In the genomic region with DNA sequence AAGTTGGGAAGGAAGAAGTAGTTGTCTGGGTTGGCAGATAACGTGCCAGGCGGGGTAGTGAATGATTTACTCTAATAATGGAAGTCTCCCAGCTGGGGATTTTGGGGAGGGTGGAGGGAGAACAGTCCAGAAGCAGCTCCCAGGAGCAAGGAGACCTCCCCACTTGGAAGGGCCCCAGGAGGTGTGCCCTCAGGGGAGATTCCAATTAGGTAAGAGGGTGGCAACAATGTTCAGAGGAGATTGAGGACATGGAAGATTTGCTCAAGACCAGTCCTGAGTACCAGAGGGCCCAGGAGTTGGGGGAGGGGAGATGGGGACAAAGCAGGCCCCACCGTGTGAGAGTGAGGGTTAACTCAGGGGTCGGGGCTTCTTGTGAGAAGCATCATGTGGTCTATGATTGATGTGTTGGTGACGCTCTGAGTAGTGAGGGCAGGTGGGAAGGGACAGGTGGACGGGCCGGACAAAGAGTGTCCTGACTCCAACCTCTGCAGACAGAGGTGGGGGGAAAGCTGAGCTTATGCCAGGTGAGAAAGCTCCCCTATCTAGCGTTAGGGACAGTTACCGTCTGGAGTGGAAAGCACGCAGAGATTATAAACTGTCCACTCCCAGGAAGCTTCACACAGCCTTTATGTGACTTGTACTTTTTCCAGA, we compare ENCODE assay signal across 14 cellular contexts. TPM values are rescaled to one million over a fixed set of nuclear protein-coding genes. Genes with fewer than 3 reads are reported as not detected.
DNase-seq lines count a peak whose midpoint lies in the region; ATAC-seq, FAIRE-seq and TF ChIP-seq lines count a peak whose summit lies in the region.
"Had no signal": no experiment of that assay in that cellular context is flagged by ENCODE, and none has a peak within 500 bp of the region (broad histone marks: within the 10 kb centered on the region; RNA-seq: fewer than 3 reads in every experiment).

No MANE protein-coding gene starts in this region.

- peak overlapping the region; percentile 23; the same call in 1 of the 2 replicates for H3K4me2 ChIP-seq in K562 (ENCODE audit: insufficient read depth, low read length)

- H3K79me2 ChIP-seq in K562 (ENCODE audit: control insufficient read depth, insufficient read depth, low read length), result no peaks in the 10 kb centered on the region

- intact Hi-C loops in K562 (cut with micrococcal nuclease), result no loop called here
- intact Hi-C loops in lower lobe of right lung (cut with DNase I), result no loop called here
- intact Hi-C loops in thyroid gland (cut with DNase I), result no loop called here
- intact Hi-C loops in head of caudate nucleus (cut with DNase I), result no loop called here

- TF ChIP-seq EP300 in K562 (IDR thresholded peaks at IDR 0.05; ENCODE audit: low read length), result no peak

- no peaks in the 10 kb centered on the region for H3K27me3 ChIP-seq in K562 (ENCODE audit: control insufficient read depth in 2 of 2, insufficient read depth in 2 of 2, low read length in 2 of 2)
- H3K27me3 ChIP-seq in lower lobe of right lung (ENCODE audit: low read depth), result no peaks in the 10 kb centered on the region
- no peaks in the 10 kb centered on the region for H3K27me3 ChIP-seq in thyroid gland
- H3K27me3 ChIP-seq: SJCRH30 had no signal

- POLR2A ChIA-PET in K562 (lab: Yijun Ruan, JAX), result interaction anchor here (0.7 to 1.7 kb wide), 7 partner anchors 9 to 63 kb away, joined by 3 to 4 read pairs (median 3); partner anchors contain the start of gene C19orf33

- TF ChIP-seq RAD21 in K562 (CRISPR knock-in tag; conservative IDR thresholded peaks at IDR 0.05 in 1 of 2, IDR thresholded peaks at IDR 0.05 in 1 of 2), result no peak

- CTCF ChIA-PET in K562 (lab: Yijun Ruan, JAX; ENCODE audit: low intra/inter-chr PET ratio), result no interaction called here

- peaks cover 47 to 62% of the 10 kb centered on the region in 2 experiments for H3K4me1 ChIP-seq in K562 (replicated peaks in 1 of 2; ENCODE audit: control insufficient read depth in 2 of 2, insufficient read depth in 2 of 2, low read length in 2 of 2)
- H3K4me1 ChIP-seq in lower lobe of right lung, result peaks cover 50% of the 10 kb centered on the region
- peaks cover 27 to 54% of the 10 kb centered on the region in 2 donors for H3K4me1 ChIP-seq in thyroid gland

- H3K9ac ChIP-seq in K562 (ENCODE audit: insufficient read depth in 1 of 2, low read depth in 2 of 2, low read length in 2 of 2), result peak overlapping the region; percentile 2 to 41; a peak in 2 of 4 replicates

- FAIRE-seq in K562 (lab: Jason Lieb, UNC), result no peak
- FAIRE-seq: H54 had no signal

- H3K4me3 ChIP-seq in K562 (no peak overlapping the region), lower lobe of right lung (peak overlapping the region; percentile 76), thyroid gland (replicated peaks in 1 of 3) (no peak overlapping the region)
- H3K4me3 ChIP-seq: SJCRH30 had no signal

- in situ Hi-C loops in K562 (cut with MboI), result no loop called here

- DNase-seq in LoVo (ENCODE audit: low spot score) (peak; percentile 32), K562 (ENCODE audit: extremely low read depth in 1 of 4, low spot score in 3 of 4) (no peak), lower lobe of right lung (peak; percentile 65), thyroid gland (peak; percentile 37 to 56), HuH-7 (ENCODE audit: low spot score) (no peak), head of caudate nucleus (no peak), cerebellum (ENCODE audit: low spot score) (no peak)
- DNase-seq: NCI-H2029 treated with DMSO at 0.1 percent for 48 hours; stimulated activated naive CD8-positive, alpha-beta T cell treated with anti-CD3 and anti-CD28 coated beads, Interleukin-15, amount 100 ng/mL, for 72 hours had no signal

- ATAC-seq in K562, result no peak
- peak; percentile 24 to 25 for ATAC-seq in lower lobe of right lung
- ATAC-seq: stimulated activated naive CD8-positive, alpha-beta T cell treated with anti-CD3 and anti-CD28 coated beads, Interleukin-15, amount 100 ng/mL, for 72 hours had no signal

- TF ChIP-seq POLR2A in K562 (conservative IDR thresholded peaks at IDR 0.05) (no peak), thyroid gland (IDR thresholded peaks at IDR 0.05) (no peak)

- no peaks in the 10 kb centered on the region for H3K9me3 ChIP-seq in K562 (replicated peaks; ENCODE audit: control insufficient read depth, insufficient read depth, low read depth, low read length)
- no peaks in the 10 kb centered on the region for H3K9me3 ChIP-seq in lower lobe of right lung
- no peaks in the 10 kb centered on the region for H3K9me3 ChIP-seq in thyroid gland
- H3K9me3 ChIP-seq: SJCRH30 had no signal

- H3K9me1 ChIP-seq in K562 (ENCODE audit: control insufficient read depth, insufficient read depth, low read length), result no peaks in the 10 kb centered on the region

- no peak for TF ChIP-seq CTCF in K562 (IDR thresholded peaks at IDR 0.05 in 2 of 3, conservative IDR thresholded peaks at IDR 0.05 in 1 of 3; ENCODE audit: insufficient read depth in 2 of 3, low read depth in 1 of 3, low read length in 3 of 3)
- no peak for TF ChIP-seq CTCF in lower lobe of right lung (IDR thresholded peaks at IDR 0.05)
- TF ChIP-seq CTCF in thyroid gland (IDR thresholded peaks at IDR 0.05), result no peak

- no TSS peak for BruUV-seq in K562 (replicated peaks; lab: Mats Ljungman, UMichigan)

- no peaks in the 10 kb centered on the region for H4K20me1 ChIP-seq in K562 (replicated peaks; ENCODE audit: control insufficient read depth, insufficient read depth, low read length)

- H3K36me3 ChIP-seq in K562 (ENCODE audit: control insufficient read depth, insufficient read depth, low read length) (no peaks in the 10 kb centered on the region), lower lobe of right lung (no peaks in the 10 kb centered on the region), thyroid gland (no peaks in the 10 kb centered on the region)
- H3K36me3 ChIP-seq: SJCRH30 had no signal

- H3K27ac ChIP-seq in K562 (ENCODE audit: extremely low read depth, low read depth, low read length), result peak overlapping the region; percentile 56; the same call in 2 of the 3 replicates
- peak overlapping the region; percentile 93 for H3K27ac ChIP-seq in lower lobe of right lung
- peak overlapping the region; percentile 76 to 96 (median 76) for H3K27ac ChIP-seq in thyroid gland
- H3K27ac ChIP-seq: SJCRH30 had no signal

- 40% methylated on average over 10 of the region's 10 CpGs for WGBS in K562 (ENCODE audit: insufficient coverage, low coverage, missing lambda C conversion rate)
- 67 to 68% methylated on average over 10 of the region's 10 CpGs for WGBS in thyroid gland, 2 donors

- peak overlapping the region; percentile 84 for H2AFZ ChIP-seq in K562 (ENCODE audit: low read depth, low read length)

RNA-seq across cellular contexts. Expression of gene SPINT2, which starts 3.5 kb away (rescaled TPM):
- 0.49 and 2.1 TPM in 2 replicates for total RNA-seq in K562 (2011; cell fraction: chromatin; rRNA removed; ENCODE audit: low replicate concordance)
- 1.7 and 3.2 TPM in 2 replicates for total RNA-seq in K562 (2011; cell fraction: nucleolus; rRNA removed)
- total RNA-seq in K562 (2011; cell fraction: nucleoplasm; rRNA removed), result 0.73 and 4.7 TPM in 2 replicates
- 1.0 and 3.5 TPM in 2 replicates for total RNA-seq in K562 (2014; rRNA removed)
- total RNA-seq in K562 (2014; rRNA removed; fragmentation: Illumina TruSeq; extraction: Trizol), result 0.38 and 0.84 TPM in 2 replicates
- total RNA-seq in K562 (2015; rRNA removed; fragmentation: Illumina TruSeq; extraction: Trizol), result 0.65 and 1.4 TPM in 2 replicates
- total RNA-seq in K562 (2021), result 1.9 and 2.1 TPM in 2 replicates
- polyA plus RNA-seq in K562 (2011; rRNA removed), result 4.5 and 4.6 TPM in 2 replicates
- 3.5 and 6.8 TPM in 2 replicates for polyA plus RNA-seq in K562 (2011; cell fraction: cytosol; rRNA removed)
- 3.8 and 4.9 TPM in 2 replicates for polyA plus RNA-seq in K562 (2011; cell fraction: nucleus; rRNA removed)
- 0.69 and 1.3 TPM in 2 replicates for polyA plus RNA-seq in K562 (2012)
- polyA plus RNA-seq in K562 (2014; fragmentation: Illumina TruSeq; extraction: Trizol), result 3.6 and 4.4 TPM in 2 replicates
- polyA plus RNA-seq in K562 (2014; fragmentation: Nextera tagmentation; extraction: Ambion mirVana), result 1 to 10 TPM; 3.4 to 4.1 TPM
- polyA plus RNA-seq in K562 (2014; rRNA removed), result 0.93 and 1.6 TPM in 2 replicates
- 1.9 and 3.0 TPM in 2 replicates for polyA minus RNA-seq in K562 (2011; rRNA and poly(A)+ RNA removed)
- polyA minus RNA-seq in K562 (2011; cell fraction: cytosol; rRNA and poly(A)+ RNA removed), result 4.6 TPM in 1 of 2 replicates, not detected in the other
- 0.40 and 2.0 TPM in 2 replicates for polyA minus RNA-seq in K562 (2011; cell fraction: nucleus; rRNA and poly(A)+ RNA removed)
- 202 TPM for total RNA-seq in lower lobe of right lung
- total RNA-seq in thyroid gland, result 1,000 to 10,000 TPM in 1 of 4 donors, 100 to 1,000 TPM in 3; 424 to 1,529 (median 712) TPM
- total RNA-seq in cerebellum, result 53.1 TPM

RNA-seq across cellular contexts. Expression of gene PPP1R14A, which starts 11.7 kb away (rescaled TPM):
- 6.6 and 11.8 TPM in 2 replicates for total RNA-seq in K562 (2011; cell fraction: chromatin; rRNA removed; ENCODE audit: low replicate concordance)
- total RNA-seq in K562 (2011; cell fraction: nucleolus; rRNA removed), result 9.3 and 13.7 TPM in 2 replicates
- 11.6 and 12.5 TPM in 2 replicates for total RNA-seq in K562 (2011; cell fraction: nucleoplasm; rRNA removed)
- 60.7 and 74.0 TPM in 2 replicates for total RNA-seq in K562 (2014; rRNA removed)
- total RNA-seq in K562 (2014; rRNA removed; fragmentation: Illumina TruSeq; extraction: Trizol), result 0.80 and 1.7 TPM in 2 replicates
- 6.5 and 7.5 TPM in 2 replicates for total RNA-seq in K562 (2015; rRNA removed; fragmentation: Illumina TruSeq; extraction: Trizol)
- total RNA-seq in K562 (2021), result 107 TPM in 2 replicates
- polyA plus RNA-seq in K562 (2011; rRNA removed), result 24.7 and 26.4 TPM in 2 replicates
- 41.0 and 143 TPM in 2 replicates for polyA plus RNA-seq in K562 (2011; cell fraction: cytosol; rRNA removed)
- 21.3 and 32.8 TPM in 2 replicates for polyA plus RNA-seq in K562 (2011; cell fraction: nucleus; rRNA removed)
- 67.8 and 104 TPM in 2 replicates for polyA plus RNA-seq in K562 (2012)
- 12.1 and 31.5 TPM in 2 replicates for polyA plus RNA-seq in K562 (2014; fragmentation: Illumina TruSeq; extraction: Trizol)
- 1 to 10 TPM in 1 of 2 experiments, under 1 TPM in 1; 0.44 to 1.1 TPM for polyA plus RNA-seq in K562 (2014; fragmentation: Nextera tagmentation; extraction: Ambion mirVana)
- polyA plus RNA-seq in K562 (2014; rRNA removed), result 179 and 181 TPM in 2 replicates
- polyA minus RNA-seq in K562 (2011; rRNA and poly(A)+ RNA removed), result 1.6 and 1.9 TPM in 2 replicates
- polyA minus RNA-seq in K562 (2011; cell fraction: cytosol; rRNA and poly(A)+ RNA removed), result 10.9 and 22.5 TPM in 2 replicates
- polyA minus RNA-seq in K562 (2011; cell fraction: nucleus; rRNA and poly(A)+ RNA removed), result 5.1 and 10.1 TPM in 2 replicates
- total RNA-seq in lower lobe of right lung, result 65.0 TPM
- total RNA-seq in thyroid gland, result 10 to 100 TPM in 1 of 4 donors, 1 to 10 TPM in 3; 2.8 to 11.9 (median 4.3) TPM
- 1.5 TPM for total RNA-seq in cerebellum

RNA-seq across cellular contexts. Expression of gene C19orf33, which starts 36.1 kb away (rescaled TPM):
- total RNA-seq in K562 (2011; cell fraction: chromatin; rRNA removed; ENCODE audit: low replicate concordance), result not detected in 2 replicates
- total RNA-seq in K562 (2011; cell fraction: nucleolus; rRNA removed), result not detected in 2 replicates
- not detected in 2 replicates for total RNA-seq in K562 (2011; cell fraction: nucleoplasm; rRNA removed)
- total RNA-seq in K562 (2014; rRNA removed) (not detected in 2 replicates), K562 (2014; rRNA removed; fragmentation: Illumina TruSeq; extraction: Trizol) (not detected in 2 replicates), K562 (2015; rRNA removed; fragmentation: Illumina TruSeq; extraction: Trizol) (not detected in 2 replicates), K562 (2021) (not detected in 2 replicates), lower lobe of right lung (35.6 TPM), thyroid gland (10 to 100 TPM in 3 of 4 donors, not detected in 1; 16.2 to 26.3 (median 17.2) TPM), cerebellum (not detected)
- polyA plus RNA-seq in K562 (2011; rRNA removed) (not detected in 2 replicates), K562 (2014; fragmentation: Illumina TruSeq; extraction: Trizol) (not detected in 2 replicates), K562 (2014; fragmentation: Nextera tagmentation; extraction: Ambion mirVana) (not detected), K562 (2014; rRNA removed) (3.2 TPM in 1 of 2 replicates, not detected in the other)
- 0.57 TPM in 1 of 2 replicates, not detected in the other for polyA plus RNA-seq in K562 (2011; cell fraction: cytosol; rRNA removed)
- polyA plus RNA-seq in K562 (2011; cell fraction: nucleus; rRNA removed), result not detected in 2 replicates
- polyA plus RNA-seq in K562 (2012), result 0.29 TPM in 1 of 2 replicates, not detected in the other
- not detected in 2 replicates for polyA minus RNA-seq in K562 (2011; rRNA and poly(A)+ RNA removed)
- not detected in 2 replicates for polyA minus RNA-seq in K562 (2011; cell fraction: cytosol; rRNA and poly(A)+ RNA removed)
- 0.81 TPM in 1 of 2 replicates, not detected in the other for polyA minus RNA-seq in K562 (2011; cell fraction: nucleus; rRNA and poly(A)+ RNA removed)
- total RNA-seq: activated CD8-positive, alpha-beta memory T cell treated with anti-CD3 and anti-CD28 coated beads for 36 hours; fibroblast of lung; G401; SJCRH30 had no signal
- polyA plus RNA-seq: fibroblast of lung had no signal

RNA-seq across cellular contexts. Expression of gene DPF1, which starts 43.9 kb away (rescaled TPM):
- total RNA-seq in K562 (2011; cell fraction: chromatin; rRNA removed; ENCODE audit: low replicate concordance), result 5.0 and 8.4 TPM in 2 replicates
- total RNA-seq in K562 (2011; cell fraction: nucleolus; rRNA removed), result 4.9 and 7.2 TPM in 2 replicates
- total RNA-seq in K562 (2011; cell fraction: nucleoplasm; rRNA removed), result 5.0 and 6.9 TPM in 2 replicates
- total RNA-seq in K562 (2014; rRNA removed) (4.1 and 4.6 TPM in 2 replicates), K562 (2014; rRNA removed; fragmentation: Illumina TruSeq; extraction: Trizol) (1.1 and 1.6 TPM in 2 replicates), K562 (2015; rRNA removed; fragmentation: Illumina TruSeq; extraction: Trizol) (2.2 and 2.3 TPM in 2 replicates), K562 (2021) (5.7 and 6.2 TPM in 2 replicates), lower lobe of right lung (not detected), thyroid gland (not detected), cerebellum (16.6 TPM)
- polyA plus RNA-seq in K562 (2011; rRNA removed) (3.1 and 3.6 TPM in 2 replicates), K562 (2014; fragmentation: Illumina TruSeq; extraction: Trizol) (3.8 and 5.0 TPM in 2 replicates), K562 (2014; fragmentation: Nextera tagmentation; extraction: Ambion mirVana) (under 1 TPM; 0.10 to 0.29 TPM), K562 (2014; rRNA removed) (4.2 and 5.5 TPM in 2 replicates)
- polyA plus RNA-seq in K562 (2011; cell fraction: cytosol; rRNA removed), result 5.9 and 11.0 TPM in 2 replicates
- polyA plus RNA-seq in K562 (2011; cell fraction: nucleus; rRNA removed), result 5.7 and 8.6 TPM in 2 replicates
- polyA plus RNA-seq in K562 (2012), result 1.1 and 3.6 TPM in 2 replicates
- polyA minus RNA-seq in K562 (2011; rRNA and poly(A)+ RNA removed), result 2.2 and 2.6 TPM in 2 replicates
- 1.0 and 2.2 TPM in 2 replicates for polyA minus RNA-seq in K562 (2011; cell fraction: cytosol; rRNA and poly(A)+ RNA removed)
- polyA minus RNA-seq in K562 (2011; cell fraction: nucleus; rRNA and poly(A)+ RNA removed), result 2.0 and 2.7 TPM in 2 replicates

RNA-seq across cellular contexts. Expression of gene YIF1B, which starts 47.8 kb away (rescaled TPM):
- total RNA-seq in K562 (2011; cell fraction: chromatin; rRNA removed; ENCODE audit: low replicate concordance), result 108 and 422 TPM in 2 replicates
- total RNA-seq in K562 (2011; cell fraction: nucleolus; rRNA removed), result 844 and 880 TPM in 2 replicates
- total RNA-seq in K562 (2011; cell fraction: nucleoplasm; rRNA removed), result 389 and 454 TPM in 2 replicates
- 397 and 458 TPM in 2 replicates for total RNA-seq in K562 (2014; rRNA removed)
- 92.4 and 102 TPM in 2 replicates for total RNA-seq in K562 (2014; rRNA removed; fragmentation: Illumina TruSeq; extraction: Trizol)
- 213 and 217 TPM in 2 replicates for total RNA-seq in K562 (2015; rRNA removed; fragmentation: Illumina TruSeq; extraction: Trizol)
- 329 and 345 TPM in 2 replicates for total RNA-seq in K562 (2021)
- polyA plus RNA-seq in K562 (2011; rRNA removed), result 400 and 618 TPM in 2 replicates
- polyA plus RNA-seq in K562 (2011; cell fraction: cytosol; rRNA removed), result 1,022 and 1,984 TPM in 2 replicates
- polyA plus RNA-seq in K562 (2011; cell fraction: nucleus; rRNA removed), result 645 and 781 TPM in 2 replicates
- polyA plus RNA-seq in K562 (2012), result 339 and 566 TPM in 2 replicates
- 323 and 490 TPM in 2 replicates for polyA plus RNA-seq in K562 (2014; fragmentation: Illumina TruSeq; extraction: Trizol)
- 10 to 100 TPM in 1 of 2 experiments, 1 to 10 TPM in 1; 8.5 to 84.7 TPM for polyA plus RNA-seq in K562 (2014; fragmentation: Nextera tagmentation; extraction: Ambion mirVana)
- polyA plus RNA-seq in K562 (2014; rRNA removed), result 586 and 617 TPM in 2 replicates
- polyA minus RNA-seq in K562 (2011; rRNA and poly(A)+ RNA removed), result 79.0 and 123 TPM in 2 replicates
- polyA minus RNA-seq in K562 (2011; cell fraction: cytosol; rRNA and poly(A)+ RNA removed), result 183 and 249 TPM in 2 replicates
- 64.5 and 82.9 TPM in 2 replicates for polyA minus RNA-seq in K562 (2011; cell fraction: nucleus; rRNA and poly(A)+ RNA removed)
- 38.9 TPM for total RNA-seq in lower lobe of right lung
- total RNA-seq in thyroid gland, result 10 to 100 TPM; 12.9 to 30.9 (median 21.0) TPM
- total RNA-seq in cerebellum, result 25.5 TPM

Comparison
In these comparisons a context has a peak if more than half of its experiments do, and no peak if none do; other contexts are left out.
1. DNase-seq: peak in LoVo (single experiment), lower lobe of right lung (single experiment) and thyroid gland (2 of 2); none in K562 (0 of 4), HuH-7 (single experiment), head of caudate nucleus (0 of 42) and cerebellum (single experiment).
2. Peak in every context shown above with its lines, with median percentiles within 50 percentile points of each other: H3K27ac ChIP-seq.